Comparison of ENCODE assay signal across 8 cellular contexts in genomic region chrX:151396827-151397740, GRCh38. TPM values are rescaled to one million over a fixed set of nuclear protein-coding genes. Genes with fewer than 3 reads are reported as not detected.
DNase-seq lines count a peak whose midpoint lies in the region; ATAC-seq and TF ChIP-seq lines count a peak whose summit lies in the region.

Gene VMA21, plus strand, starts transcription at chrX:151397206. Its CDS starts 103 bp downstream, at chrX:151397309.

- H3K27me3 Mint-ChIP-seq in activated CD4-positive, alpha-beta memory T cell treated with anti-CD3 and anti-CD28 coated beads for 36 hours = no peaks in the 10 kb centered on the region

- peak; percentile 90 for ATAC-seq in GM19328 (IDR thresholded peaks at IDR 0.05; ENCODE audit: unreplicated experiment)
- ATAC-seq in HG03469 (IDR thresholded peaks at IDR 0.05; ENCODE audit: unreplicated experiment) = peak; percentile 70
- ATAC-seq in lower lobe of right lung = peak; percentile 98 to 99

- peaks cover 45% of the 10 kb centered on the region for H3K4me1 Mint-ChIP-seq in activated CD4-positive, alpha-beta memory T cell treated with anti-CD3 and anti-CD28 coated beads for 36 hours (ENCODE audit: low read depth)

- H3K27ac Mint-ChIP-seq in activated CD4-positive, alpha-beta memory T cell treated with anti-CD3 and anti-CD28 coated beads for 36 hours = peak within 1 kb of the TSS; percentile 96

- no peak for TF ChIP-seq CTCF in C4-2B (conservative IDR thresholded peaks at IDR 0.05)
- TF ChIP-seq CTCF in lower lobe of right lung (IDR thresholded peaks at IDR 0.05) = no peak

- POLR2A ChIA-PET in activated CD4-positive, alpha-beta memory T cell treated with anti-CD3 and anti-CD28 coated beads for 36 hours (lab: Charles Lee) = interaction anchor here (0.5 to 0.9 kb wide), 3 partner anchors 9 to 500 kb away, joined by 3 to 5 read pairs (median 4); no protein-coding TSS in a partner anchor

- H3K27me3 ChIP-seq in duodenal mucosa (ENCODE audit: control insufficient read depth in 1 of 2, insufficient read depth in 2 of 2, low read length in 2 of 2) (no peaks in the 10 kb centered on the region), lower lobe of right lung (ENCODE audit: low read depth) (no peaks in the 10 kb centered on the region)

- peaks cover 10% of the 10 kb centered on the region for H3K36me3 Mint-ChIP-seq in activated CD4-positive, alpha-beta memory T cell treated with anti-CD3 and anti-CD28 coated beads for 36 hours

- intact Hi-C loops in activated CD4-positive, alpha-beta memory T cell treated with anti-CD3 and anti-CD28 coated beads for 36 hours (cut with micrococcal nuclease) = loop anchor here (2.0 to 10.0 kb wide), 4 partner anchors 414 to 822 kb away; partner anchors contain the start of genes CD99L2 and HMGB3
- intact Hi-C loops in lower lobe of right lung (cut with DNase I) = no loop called here

- H3K4me3 ChIP-seq in duodenal mucosa (ENCODE audit: low read depth in 1 of 2, low read length in 2 of 2) (peak within 1 kb of the TSS; percentile 80 to 85), lower lobe of right lung (peak within 1 kb of the TSS; percentile 74)

- H3K9me3 Mint-ChIP-seq in activated CD4-positive, alpha-beta memory T cell treated with anti-CD3 and anti-CD28 coated beads for 36 hours = no peaks in the 10 kb centered on the region

- no peaks in the 10 kb centered on the region for H3K9me3 ChIP-seq in duodenal mucosa (ENCODE audit: control insufficient read depth in 1 of 2, low read length in 2 of 2)
- H3K9me3 ChIP-seq in lower lobe of right lung = no peaks in the 10 kb centered on the region

- H3K36me3 ChIP-seq in duodenal mucosa (ENCODE audit: control insufficient read depth in 1 of 2, insufficient read depth in 2 of 2, low read length in 2 of 2) = no peaks in the 10 kb centered on the region
- no peaks in the 10 kb centered on the region for H3K36me3 ChIP-seq in lower lobe of right lung

- DNase-seq in NCI-H69 (lab: John Stamatoyannopoulos, UW) = peak; percentile 91
- DNase-seq in activated CD4-positive, alpha-beta memory T cell treated with anti-CD3 and anti-CD28 coated beads for 36 hours = peak; percentile 89
- peak; percentile 95 for DNase-seq in lower lobe of right lung
- peak; percentile 35 to 69 (median 62) for DNase-seq in stimulated activated CD4-positive, alpha-beta T cell treated with anti-CD3 and anti-CD28 coated beads, TNF-alpha, amount 100 ng/mL, for 1 hour (ENCODE audit: low read depth in 3 of 3, low spot score in 1 of 3)

- H3K4me3 Mint-ChIP-seq in activated CD4-positive, alpha-beta memory T cell treated with anti-CD3 and anti-CD28 coated beads for 36 hours = peak within 1 kb of the TSS; percentile 89

- H3K9ac ChIP-seq in duodenal mucosa (ENCODE audit: low read depth in 1 of 2, low read length in 2 of 2) = peak within 1 kb of the TSS; percentile 72 to 77

- H3K27ac ChIP-seq in C4-2B (peak within 1 kb of the TSS; percentile 88), duodenal mucosa (ENCODE audit: low read depth, low read length) (peak within 1 kb of the TSS; percentile 90), lower lobe of right lung (peak within 1 kb of the TSS; percentile 94)

- CTCF ChIA-PET in activated CD4-positive, alpha-beta memory T cell treated with anti-CD3 and anti-CD28 coated beads for 36 hours (lab: Charles Lee) = interaction anchor here (1.1 to 4.1 kb wide), 2 partner anchors 19 to 37 kb away, joined by 4 to 18 read pairs; no protein-coding TSS in a partner anchor

- H3K4me1 ChIP-seq in duodenal mucosa (ENCODE audit: control insufficient read depth in 1 of 2, insufficient read depth in 2 of 2, low read length in 2 of 2) = peaks cover 11% of the 10 kb centered on the region in 2 donors
- H3K4me1 ChIP-seq in lower lobe of right lung = peaks cover 15% of the 10 kb centered on the region

RNA-seq across cellular contexts. Expression of gene VMA21, which starts in this region (rescaled TPM):
- total RNA-seq in activated CD4-positive, alpha-beta memory T cell treated with anti-CD3 and anti-CD28 coated beads for 36 hours = 10 to 100 TPM; 39.9 to 43.6 TPM
- 28.1 TPM for total RNA-seq in lower lobe of right lung

Comparison
In these comparisons a context has a peak if more than half of its experiments do, and no peak if none do; other contexts are left out.
1. Peak in every context shown above with its lines: DNase-seq, ATAC-seq, H3K4me3 ChIP-seq and H3K27ac ChIP-seq.